9 cellular contexts compared by ENCODE assay signal in the genomic region with DNA sequence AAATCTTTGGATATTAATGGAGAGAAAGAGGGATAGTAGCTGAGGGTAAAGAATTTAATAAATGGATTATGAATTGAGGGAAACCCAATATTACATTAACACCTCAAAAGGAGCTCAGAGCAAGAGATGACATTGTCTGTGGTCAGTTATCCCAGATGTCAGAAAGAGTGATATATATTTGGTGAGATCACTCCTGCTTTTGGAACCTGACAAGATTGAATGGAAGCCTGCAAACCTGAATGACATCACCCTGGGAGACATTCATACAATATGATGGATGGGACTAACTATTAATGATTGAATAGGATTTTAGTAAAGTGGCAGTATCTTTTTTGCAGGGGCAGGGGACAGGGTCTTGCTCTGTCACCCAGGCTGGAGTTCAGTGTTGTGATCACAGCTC. TPM values are rescaled to one million over a fixed set of nuclear protein-coding genes. Genes with fewer than 3 reads are reported as not detected.
"Had no signal": no experiment of that assay in that cellular context is flagged by ENCODE, and none has a peak within 500 bp of the region (broad histone marks: within the 10 kb centered on the region; RNA-seq: fewer than 3 reads in every experiment).

No MANE protein-coding gene starts in this region.

- ATAC-seq: GM12878 had no signal

- DNase-seq: GDM1, GF-D8 had no signal

- FAIRE-seq: G401.6, GM12878, GM12891, GM12892, GM18507, GM19239 had no signal

- H3K4me3 ChIP-seq: GM12878 had no signal

RNA-seq across cellular contexts. Expression of gene FGR, which starts 43.8 kb away (rescaled TPM):
- total RNA-seq: G401 had no signal
